1 cellular context compared by ENCODE assay signal in the genomic region with DNA sequence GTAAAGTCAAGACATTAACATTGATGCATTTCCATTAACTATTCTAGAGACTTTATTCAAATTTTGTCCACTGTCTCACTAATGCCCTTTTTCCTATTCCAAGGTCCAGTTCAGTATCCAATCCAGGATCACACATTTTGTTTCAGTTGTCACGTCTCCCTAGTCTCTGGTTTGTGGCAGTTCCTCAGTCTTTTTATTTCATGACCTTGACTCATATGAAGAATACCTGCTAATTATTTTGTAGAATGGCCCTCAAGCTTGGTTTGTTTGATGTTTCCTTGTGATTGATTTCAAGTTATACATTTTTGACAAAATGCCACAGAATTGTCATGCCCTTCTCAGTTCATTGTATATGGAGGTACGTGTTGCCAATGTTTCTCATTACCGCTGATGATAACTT.
TF ChIP-seq lines count a peak whose summit lies in the region.

No MANE protein-coding gene starts in this region.

TF ChIP-seq in GM12878, 131 proteins besides CTCF, POLR2A, EP300 and RAD21:
- TF ChIP-seq MTA2 (IDR thresholded peaks at IDR 0.05; ENCODE audit: low read depth), result peak; percentile 89
- peak; percentile 72 for TF ChIP-seq NR2F1 (conservative IDR thresholded peaks at IDR 0.05)
- TF ChIP-seq, protein P1, sequence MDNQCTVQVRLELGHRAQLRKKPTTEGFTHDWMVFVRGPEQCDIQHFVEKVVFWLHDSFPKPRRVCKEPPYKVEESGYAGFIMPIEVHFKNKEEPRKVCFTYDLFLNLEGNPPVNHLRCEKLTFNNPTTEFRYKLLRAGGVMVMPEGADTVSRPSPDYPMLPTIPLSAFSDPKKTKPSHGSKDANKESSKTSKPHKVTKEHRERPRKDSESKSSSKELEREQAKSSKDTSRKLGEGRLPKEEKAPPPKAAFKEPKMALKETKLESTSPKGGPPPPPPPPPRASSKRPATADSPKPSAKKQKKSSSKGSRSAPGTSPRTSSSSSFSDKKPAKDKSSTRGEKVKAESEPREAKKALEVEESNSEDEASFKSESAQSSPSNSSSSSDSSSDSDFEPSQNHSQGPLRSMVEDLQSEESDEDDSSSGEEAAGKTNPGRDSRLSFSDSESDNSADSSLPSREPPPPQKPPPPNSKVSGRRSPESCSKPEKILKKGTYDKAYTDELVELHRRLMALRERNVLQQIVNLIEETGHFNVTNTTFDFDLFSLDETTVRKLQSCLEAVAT (IDR thresholded peaks at IDR 0.05), result 0 out of 2 replicates have a peak, but pooled peaks have one; percentile 31
- TF ChIP-seq HDAC2 (IDR thresholded peaks at IDR 0.05), result no peak
- no peak for TF ChIP-seq SMAD1 (IDR thresholded peaks at IDR 0.05; ENCODE audit: low read depth, partially characterized antibody)
- TF ChIP-seq, protein P2, sequence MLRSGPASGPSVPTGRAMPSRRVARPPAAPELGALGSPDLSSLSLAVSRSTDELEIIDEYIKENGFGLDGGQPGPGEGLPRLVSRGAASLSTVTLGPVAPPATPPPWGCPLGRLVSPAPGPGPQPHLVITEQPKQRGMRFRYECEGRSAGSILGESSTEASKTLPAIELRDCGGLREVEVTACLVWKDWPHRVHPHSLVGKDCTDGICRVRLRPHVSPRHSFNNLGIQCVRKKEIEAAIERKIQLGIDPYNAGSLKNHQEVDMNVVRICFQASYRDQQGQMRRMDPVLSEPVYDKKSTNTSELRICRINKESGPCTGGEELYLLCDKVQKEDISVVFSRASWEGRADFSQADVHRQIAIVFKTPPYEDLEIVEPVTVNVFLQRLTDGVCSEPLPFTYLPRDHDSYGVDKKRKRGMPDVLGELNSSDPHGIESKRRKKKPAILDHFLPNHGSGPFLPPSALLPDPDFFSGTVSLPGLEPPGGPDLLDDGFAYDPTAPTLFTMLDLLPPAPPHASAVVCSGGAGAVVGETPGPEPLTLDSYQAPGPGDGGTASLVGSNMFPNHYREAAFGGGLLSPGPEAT (IDR thresholded peaks at IDR 0.05; ENCODE audit: low read depth), result peak; percentile 38; the same call in 1 of the 2 replicates
- no peak for TF ChIP-seq ZNF217 (IDR thresholded peaks at IDR 0.05)
- TF ChIP-seq, protein P3, sequence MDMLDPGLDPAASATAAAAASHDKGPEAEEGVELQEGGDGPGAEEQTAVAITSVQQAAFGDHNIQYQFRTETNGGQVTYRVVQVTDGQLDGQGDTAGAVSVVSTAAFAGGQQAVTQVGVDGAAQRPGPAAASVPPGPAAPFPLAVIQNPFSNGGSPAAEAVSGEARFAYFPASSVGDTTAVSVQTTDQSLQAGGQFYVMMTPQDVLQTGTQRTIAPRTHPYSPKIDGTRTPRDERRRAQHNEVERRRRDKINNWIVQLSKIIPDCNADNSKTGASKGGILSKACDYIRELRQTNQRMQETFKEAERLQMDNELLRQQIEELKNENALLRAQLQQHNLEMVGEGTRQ (IDR thresholded peaks at IDR 0.05; ENCODE audit: borderline replicate concordance, low read depth, low read length), result no peak
- peak; percentile 75 to 76 for TF ChIP-seq IKZF2 (IDR thresholded peaks at IDR 0.05)
- no peak for TF ChIP-seq RB1 (IDR thresholded peaks at IDR 0.05; ENCODE audit: borderline replicate concordance)
- 0 out of 2 replicates have a peak, but pooled peaks have one; percentile 23 for TF ChIP-seq BCL11A (IDR thresholded peaks at IDR 0.05; ENCODE audit: low read depth, low read length)
- TF ChIP-seq TCF3 (IDR thresholded peaks at IDR 0.05; ENCODE audit: borderline replicate concordance, insufficient read depth, low read depth, low read length), result no peak
- peak; percentile 64 for TF ChIP-seq IKZF1 (conservative IDR thresholded peaks at IDR 0.05)
- peak; percentile 76 for TF ChIP-seq DPF2 (IDR thresholded peaks at IDR 0.05)
TF ChIP-seq in GM12878: peak in this region for 8.
